10 cellular contexts compared by ENCODE assay signal in the genomic region with DNA sequence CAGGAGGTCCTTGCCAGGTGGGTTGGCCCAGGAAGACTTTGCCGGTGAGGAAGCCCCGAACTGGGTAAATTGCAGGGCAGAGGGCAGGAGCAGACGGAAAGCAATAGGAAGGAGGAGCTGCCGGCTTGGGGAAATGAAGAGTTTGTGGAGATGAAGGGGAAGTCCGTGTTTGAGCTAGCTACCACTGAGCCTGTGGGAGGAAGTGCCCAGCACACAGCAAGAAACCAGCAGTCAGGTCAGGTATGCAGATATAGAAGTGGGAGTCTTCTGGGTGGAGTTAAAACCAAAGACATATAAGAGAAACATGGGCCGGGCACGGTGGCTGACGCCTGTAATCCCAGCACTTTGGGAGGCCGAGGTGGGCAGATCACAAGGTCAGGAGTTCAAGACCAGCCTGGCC. TPM values are rescaled to one million over a fixed set of nuclear protein-coding genes. Genes with fewer than 3 reads are reported as not detected.
DNase-seq lines count a peak whose midpoint lies in the region; ATAC-seq and TF ChIP-seq lines count a peak whose summit lies in the region.
"Had no signal": no experiment of that assay in that cellular context is flagged by ENCODE, and none has a peak within 500 bp of the region (broad histone marks: within the 10 kb centered on the region; RNA-seq: fewer than 3 reads in every experiment).

No MANE protein-coding gene starts in this region.

- H3K27ac Mint-ChIP-seq in naive B cell (peak overlapping the region in 2 of 6 donors; percentile 46 to 86), osteocyte (ENCODE audit: unreplicated experiment) (no peak overlapping the region)
- no peak overlapping the region for H3K27ac Mint-ChIP-seq in activated T-cell treated with anti-CD3 and anti-CD28 coated beads, Interleukin-2, amount 50 U/mL, for 24 hours
- H3K27ac Mint-ChIP-seq: T-helper 17 cell had no signal

- in situ Hi-C loops in G401 (cut with HindIII; ENCODE audit: low sequenced_read_pairs), result no loop called here

- H3K4me3 Mint-ChIP-seq in naive B cell (peak overlapping the region in 5 of 8 donors; percentile 1 to 74 (median 45)), osteocyte (ENCODE audit: unreplicated experiment) (no peak overlapping the region)
- H3K4me3 Mint-ChIP-seq in activated T-cell treated with anti-CD3 and anti-CD28 coated beads, Interleukin-2, amount 50 U/mL, for 24 hours, result no peak overlapping the region
- H3K4me3 Mint-ChIP-seq: T-helper 17 cell had no signal

- peaks cover 0 to 8% (median 0%) of the 10 kb centered on the region in 3 donors for H3K27me3 Mint-ChIP-seq in naive B cell
- peaks cover 62% of the 10 kb centered on the region for H3K27me3 Mint-ChIP-seq in activated T-cell treated with anti-CD3 and anti-CD28 coated beads, Interleukin-2, amount 50 U/mL, for 24 hours
- peaks cover 23% of the 10 kb centered on the region for H3K27me3 Mint-ChIP-seq in osteocyte (ENCODE audit: unreplicated experiment)

- peaks cover 7 to 14% (median 13%) of the 10 kb centered on the region in 3 donors for H3K4me1 Mint-ChIP-seq in naive B cell
- no peaks in the 10 kb centered on the region for H3K4me1 Mint-ChIP-seq in activated T-cell treated with anti-CD3 and anti-CD28 coated beads, Interleukin-2, amount 50 U/mL, for 24 hours (ENCODE audit: low read depth)
- no peaks in the 10 kb centered on the region for H3K4me1 Mint-ChIP-seq in osteocyte (ENCODE audit: unreplicated experiment)

- peak; percentile 56 for ATAC-seq in GM18867 (IDR thresholded peaks at IDR 0.05; ENCODE audit: unreplicated experiment)
- peak; percentile 62 for ATAC-seq in HG02759 (IDR thresholded peaks at IDR 0.05; ENCODE audit: unreplicated experiment)
- peak; percentile 65 to 95 for ATAC-seq in naive B cell (ENCODE audit: low read depth in 2 of 2)
- no peak for ATAC-seq in GM21619 (IDR thresholded peaks at IDR 0.05; ENCODE audit: unreplicated experiment)
- ATAC-seq: T-helper 17 cell had no signal

- peak; percentile 56 for DNase-seq in NOMO-1 treated with dmso at 0.1 percent for 144 hours (lab: John Stamatoyannopoulos, UW; ENCODE audit: unreplicated experiment)
- DNase-seq in naive B cell, result peak; percentile 2
- no peak for DNase-seq in activated T-cell treated with anti-CD3 and anti-CD28 coated beads, Interleukin-2, amount 50 U/mL, for 24 hours
- no peak for DNase-seq in osteocyte (ENCODE audit: extremely low spot score, unreplicated experiment)
- no peak for DNase-seq in G401 (ENCODE audit: low spot score)
- DNase-seq: retina, T-helper 17 cell had no signal

- H3K9me3 Mint-ChIP-seq in naive B cell (no peaks in the 10 kb centered on the region), osteocyte (ENCODE audit: unreplicated experiment) (no peaks in the 10 kb centered on the region)
- no peaks in the 10 kb centered on the region for H3K9me3 Mint-ChIP-seq in activated T-cell treated with anti-CD3 and anti-CD28 coated beads, Interleukin-2, amount 50 U/mL, for 24 hours

- TF ChIP-seq CTCF in osteocyte (IDR thresholded peaks at IDR 0.05), result no peak

- peaks cover 0 to 5% of the 10 kb centered on the region in 2 donors for H3K36me3 Mint-ChIP-seq in naive B cell
- no peaks in the 10 kb centered on the region for H3K36me3 Mint-ChIP-seq in activated T-cell treated with anti-CD3 and anti-CD28 coated beads, Interleukin-2, amount 50 U/mL, for 24 hours (ENCODE audit: low read depth)
- H3K36me3 Mint-ChIP-seq in osteocyte (ENCODE audit: unreplicated experiment), result no peaks in the 10 kb centered on the region

RNA-seq across cellular contexts. Expression of a gene that starts 34.7 kb away (rescaled TPM):
- 100 to 1,000 TPM in 5 of 6 donors, 10 to 100 TPM in 1; 69.7 to 206 (median 181) TPM for polyA plus RNA-seq in naive B cell (ENCODE audit: low read depth in 6 of 6)
- 0.30 and 0.42 TPM in 2 replicates for total RNA-seq in osteocyte
- total RNA-seq in G401 (2014; rRNA removed; shearing (Covaris generic)), result 1.3 TPM in 1 of 2 replicates, not detected in the other

Comparison
In these comparisons a context has a peak if more than half of its experiments do, and no peak if none do; other contexts are left out.
1. DNase-seq: peak in NOMO-1 treated with dmso at 0.1 percent for 144 hours (single experiment) and naive B cell (single experiment); none in activated T-cell treated with anti-CD3 and anti-CD28 coated beads, Interleukin-2, amount 50 U/mL, for 24 hours (single experiment), osteocyte (single experiment) and G401 (single experiment).
2. H3K4me3 Mint-ChIP-seq: peak in naive B cell (5 of 8); none in activated T-cell treated with anti-CD3 and anti-CD28 coated beads, Interleukin-2, amount 50 U/mL, for 24 hours (single experiment) and osteocyte (single experiment).